Comparison of ENCODE assay signal across 19 cellular contexts in the genomic region with DNA sequence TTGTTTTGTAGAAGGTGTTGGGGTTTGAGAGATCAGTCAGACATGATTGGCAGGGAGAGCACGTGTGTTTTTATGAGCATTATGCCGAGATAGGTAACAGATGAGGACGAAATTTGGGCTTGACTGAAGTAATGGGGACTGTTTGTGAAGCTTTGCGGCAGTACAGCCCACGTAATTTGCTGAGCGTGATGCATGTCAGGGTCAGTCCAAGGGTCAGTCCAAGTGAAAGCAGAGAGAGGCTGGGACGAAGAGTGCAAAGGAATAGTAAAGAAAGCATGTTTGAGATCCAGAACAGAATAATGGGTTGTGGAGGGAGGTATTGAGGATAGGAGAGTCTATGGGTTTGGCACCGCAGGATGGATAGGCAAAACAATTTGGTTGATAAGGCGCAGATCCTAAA. TPM values are rescaled to one million over a fixed set of nuclear protein-coding genes. Genes with fewer than 3 reads are reported as not detected.
"Had no signal": no experiment of that assay in that cellular context is flagged by ENCODE, and none has a peak within 500 bp of the region (broad histone marks: within the 10 kb centered on the region; RNA-seq: fewer than 3 reads in every experiment).

No MANE protein-coding gene starts in this region.

RNA-seq across cellular contexts. Expression of a gene that starts 17.7 kb away (rescaled TPM):
- total RNA-seq: activated naive CD4-positive, alpha-beta T cell treated with anti-CD3 and anti-CD28 coated beads for 36 hours; activated naive CD4-positive, alpha-beta T cell treated with anti-CD3 and anti-CD28 coated beads, Interleukin-2, amount 50 U/mL, for 72 hours; activated naive CD8-positive, alpha-beta T cell treated with anti-CD3 and anti-CD28 coated beads for 36 hours; activated naive CD8-positive, alpha-beta T cell treated with anti-CD3 and anti-CD28 coated beads, Interleukin-2, amount 10 ng/mL, durations not matched to agents 7 days and 5 days; activated T-cell treated with anti-CD3 and anti-CD28 coated beads, Interleukin-2, amount 50 U/mL, for 4 hours; activated T-cell treated with anti-CD3 and anti-CD28 coated beads, Interleukin-2, amount 50 U/mL, for 72 hours; activated T-helper 1 cell treated with anti-CD3 and anti-CD28 coated beads, Interleukin-12 subunit alpha, Interleukin-12 subunit beta, Interleukin-2, Interleukin-4 antibody, amounts not matched to agents 30 ng/mL and 10 ng/mL and 1 ng/mL, durations not matched to agents 14 hours and 24 hours and 36 hours; activated T-helper 17 cell treated with anti-CD3 and anti-CD28 coated beads, Interleukin-2, amount 50 U/mL, for 72 hours; activated T-helper 2 cell treated with anti-CD3 and anti-CD28 coated beads, Interferon-gamma antibody, Interleukin-2, Interleukin-4, amounts not matched to agents 10 μg/mL and 5 μg/mL and 100 μg/mL, durations not matched to agents 14 hours and 24 hours and 36 hours; adrenal gland; aorta; ascending aorta; astrocyte; body of pancreas; breast epithelium; bronchial epithelial cell; cardiac muscle cell; cardiac septum had no signal
- polyA plus RNA-seq: adipose tissue, adrenal gland, aorta, cardiac muscle cell had no signal

RNA-seq across cellular contexts. Expression of a gene that starts 34.2 kb away (rescaled TPM):
- total RNA-seq: activated naive CD4-positive, alpha-beta T cell treated with anti-CD3 and anti-CD28 coated beads for 36 hours; activated naive CD4-positive, alpha-beta T cell treated with anti-CD3 and anti-CD28 coated beads, Interleukin-2, amount 50 U/mL, for 72 hours; activated naive CD8-positive, alpha-beta T cell treated with anti-CD3 and anti-CD28 coated beads for 36 hours; activated naive CD8-positive, alpha-beta T cell treated with anti-CD3 and anti-CD28 coated beads, Interleukin-2, amount 10 ng/mL, durations not matched to agents 7 days and 5 days; activated T-cell treated with anti-CD3 and anti-CD28 coated beads, Interleukin-2, amount 50 U/mL, for 4 hours; activated T-cell treated with anti-CD3 and anti-CD28 coated beads, Interleukin-2, amount 50 U/mL, for 72 hours; activated T-helper 1 cell treated with anti-CD3 and anti-CD28 coated beads, Interleukin-12 subunit alpha, Interleukin-12 subunit beta, Interleukin-2, Interleukin-4 antibody, amounts not matched to agents 30 ng/mL and 10 ng/mL and 1 ng/mL, durations not matched to agents 14 hours and 24 hours and 36 hours; activated T-helper 17 cell treated with anti-CD3 and anti-CD28 coated beads, Interleukin-2, amount 50 U/mL, for 72 hours; activated T-helper 2 cell treated with anti-CD3 and anti-CD28 coated beads, Interferon-gamma antibody, Interleukin-2, Interleukin-4, amounts not matched to agents 10 μg/mL and 5 μg/mL and 100 μg/mL, durations not matched to agents 14 hours and 24 hours and 36 hours; adrenal gland; aorta; ascending aorta; astrocyte; breast epithelium; bronchial epithelial cell; cardiac muscle cell; cardiac septum had no signal
- polyA plus RNA-seq: adipose tissue, adrenal gland, aorta, cardiac muscle cell had no signal
